22 cellular contexts compared by ENCODE assay signal in the genomic region with DNA sequence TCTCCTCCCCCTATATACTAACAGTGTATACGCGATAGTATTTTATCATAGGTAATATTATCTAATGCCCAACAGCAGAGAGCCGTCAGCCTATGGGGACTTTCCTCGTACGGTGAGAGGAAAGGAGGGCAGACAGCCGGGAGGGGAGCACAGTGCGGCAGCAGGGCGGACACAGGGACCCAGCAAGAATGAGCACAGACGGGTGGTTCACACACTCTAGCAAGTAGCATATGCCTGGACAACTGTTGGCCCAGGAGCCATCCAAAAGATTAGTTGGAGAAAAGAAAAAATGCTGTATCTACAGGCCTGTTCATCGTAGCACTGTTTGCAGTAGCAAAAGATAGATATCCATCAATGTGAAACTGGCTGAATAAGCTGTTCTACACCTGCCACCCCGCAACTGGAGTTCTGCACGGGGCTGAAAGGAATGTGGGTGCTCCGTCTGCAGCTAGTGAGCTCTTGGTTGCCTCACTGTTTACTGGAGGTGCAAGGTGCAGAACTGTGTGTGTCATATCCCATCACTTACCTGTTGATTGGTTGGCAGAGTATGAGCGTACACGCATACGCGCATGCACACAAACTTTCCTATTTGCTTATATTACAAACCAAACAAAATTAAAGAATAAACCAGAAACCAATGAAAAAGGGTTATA.
"Had no signal": no experiment of that assay in that cellular context is flagged by ENCODE, and none has a peak within 500 bp of the region (broad histone marks: within the 10 kb centered on the region; RNA-seq: fewer than 3 reads in every experiment).

No MANE protein-coding gene starts in this region.

- H3K27ac ChIP-seq: esophagus muscularis mucosa, left ventricle myocardium inferior, prostate gland, thyroid gland, upper lobe of right lung had no signal

- H3K36me3 ChIP-seq: esophagus muscularis mucosa, left ventricle myocardium inferior, prostate gland, thyroid gland, upper lobe of right lung had no signal

- H3K9me3 ChIP-seq: esophagus muscularis mucosa, left ventricle myocardium inferior, prostate gland, thyroid gland, upper lobe of right lung had no signal

- H3K4me1 ChIP-seq: prostate gland, upper lobe of right lung had no signal

- H3K36me3 Mint-ChIP-seq: brain had no signal

- H3K27me3 Mint-ChIP-seq: stimulated activated naive CD8-positive, alpha-beta T cell treated with anti-CD3 and anti-CD28 coated beads, Interleukin-15, Interleukin-2, amounts not matched to agents 100 ng/mL and 50 ng/mL, for 24 hours had no signal

- H3K4me3 Mint-ChIP-seq: brain; nephron; stimulated activated naive CD8-positive, alpha-beta T cell treated with anti-CD3 and anti-CD28 coated beads, Interleukin-15, Interleukin-2, amounts not matched to agents 100 ng/mL and 50 ng/mL, for 24 hours had no signal

- H3K4me3 ChIP-seq: esophagus muscularis mucosa, left ventricle myocardium inferior, prostate gland, thyroid gland, upper lobe of right lung had no signal

- ATAC-seq: upper lobe of right lung had no signal

- H3K27me3 ChIP-seq: esophagus muscularis mucosa, thyroid gland, upper lobe of right lung had no signal

- DNase-seq: activated CD4-positive, alpha-beta T cell treated with anti-CD3 and anti-CD28 coated beads for 4 hours; activated CD4-positive, alpha-beta T cell treated with anti-CD3 and anti-CD28 coated beads, Interleukin-2, amount 50 U/mL, for 48 hours; activated CD4-positive, CD25-positive, alpha-beta regulatory T cell; activated effector memory CD4-positive, alpha-beta T cell treated with anti-CD3 and anti-CD28 coated beads, Interleukin-2, amount 50 U/mL, for 16 hours; activated naive CD4-positive, alpha-beta T cell treated with anti-CD3 and anti-CD28 coated beads, Interleukin-2, amount 50 U/mL, for 16 hours; anterior cingulate cortex; effector memory CD4-positive, alpha-beta T cell; hippocampal formation; kidney glomerular epithelial cell; left ventricle myocardium inferior; mammary epithelial cell; nucleus accumbens; stimulated activated CD4-positive, alpha-beta T cell treated with anti-CD3 and anti-CD28 coated beads, Interleukin-12 subunit alpha, Interleukin-12 subunit beta, amount 100 ng/mL, for 4 hours; stimulated activated CD4-positive, alpha-beta T cell treated with anti-CD3 and anti-CD28 coated beads, Interleukin-4, amount 100 ng/mL, for 4 hours; T1000; thyroid gland; upper lobe of right lung had no signal

- H3K27ac Mint-ChIP-seq: brain; nephron; stimulated activated naive CD8-positive, alpha-beta T cell treated with anti-CD3 and anti-CD28 coated beads, Interleukin-15, Interleukin-2, amounts not matched to agents 100 ng/mL and 50 ng/mL, for 24 hours had no signal
